ENCODE assay signal across 16 cellular contexts in the genomic region with DNA sequence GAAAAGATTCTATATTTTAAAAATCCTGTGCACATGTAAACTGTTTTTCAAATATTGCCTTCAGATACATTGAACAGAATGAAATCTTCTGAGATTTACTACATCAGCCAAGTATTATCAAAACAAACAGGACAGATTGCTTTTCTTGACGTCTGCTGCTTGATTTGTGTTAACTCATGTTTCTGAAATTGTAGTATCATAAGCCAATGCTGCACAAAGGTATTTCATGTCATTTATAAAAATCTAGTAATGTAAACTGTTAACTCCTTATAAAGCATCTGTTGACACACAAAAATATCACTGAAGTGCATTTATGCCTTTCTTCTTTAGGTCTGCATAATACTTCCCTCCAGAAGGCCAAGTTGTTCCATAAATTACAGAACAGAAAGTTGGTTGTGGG. TPM values are rescaled to one million over a fixed set of nuclear protein-coding genes. Genes with fewer than 3 reads are reported as not detected.
"Had no signal": no experiment of that assay in that cellular context is flagged by ENCODE, and none has a peak within 500 bp of the region (broad histone marks: within the 10 kb centered on the region; RNA-seq: fewer than 3 reads in every experiment).

No MANE protein-coding gene starts in this region.

- H3K27me3 Mint-ChIP-seq: type B pancreatic cell had no signal

- H3K9me3 Mint-ChIP-seq: activated CD4-positive, alpha-beta memory T cell treated with anti-CD3 and anti-CD28 coated beads, Interleukin-2, amount 10 ng/mL, durations not matched to agents 7 days and 5 days; natural killer cell; stimulated activated naive CD8-positive, alpha-beta T cell treated with anti-CD3 and anti-CD28 coated beads, Interleukin-15, amount 100 ng/mL, for 72 hours; type B pancreatic cell had no signal

- DNase-seq: activated CD4-positive, alpha-beta memory T cell treated with anti-CD3 and anti-CD28 coated beads, Interleukin-2, amount 10 ng/mL, durations not matched to agents 7 days and 5 days; activated CD4-positive, alpha-beta T cell treated with anti-CD3 and anti-CD28 coated beads for 1 hour; activated gamma-delta T cell; activated T-cell treated with anti-CD3 and anti-CD28 coated beads, Interleukin-2, amount 50 U/mL, for 48 hours; dorsolateral prefrontal cortex; hypothalamus; mucosa of descending colon; natural killer cell; nucleus accumbens; stimulated activated CD4-positive, alpha-beta T cell treated with anti-CD3 and anti-CD28 coated beads, Interleukin-4, amount 100 ng/mL, for 24 hours; stimulated activated naive CD8-positive, alpha-beta T cell treated with anti-CD3 and anti-CD28 coated beads, Interleukin-15, amount 100 ng/mL, for 72 hours had no signal

- H3K36me3 ChIP-seq: prostate gland had no signal

- H3K4me1 ChIP-seq: prostate gland had no signal

- H3K4me3 ChIP-seq: dorsolateral prefrontal cortex, lung, mucosa of descending colon, prostate gland had no signal

- H3K4me3 Mint-ChIP-seq: activated CD4-positive, alpha-beta memory T cell treated with anti-CD3 and anti-CD28 coated beads, Interleukin-2, amount 10 ng/mL, durations not matched to agents 7 days and 5 days; activated naive CD8-positive, alpha-beta T cell; natural killer cell; stimulated activated naive CD8-positive, alpha-beta T cell treated with anti-CD3 and anti-CD28 coated beads, Interleukin-15, amount 100 ng/mL, for 72 hours; type B pancreatic cell had no signal

- ATAC-seq: mucosa of descending colon; natural killer cell; Right ventricle myocardium inferior; stimulated activated naive CD8-positive, alpha-beta T cell treated with anti-CD3 and anti-CD28 coated beads, Interleukin-15, amount 100 ng/mL, for 72 hours had no signal

- H3K27me3 ChIP-seq: dorsolateral prefrontal cortex had no signal

- H3K36me3 Mint-ChIP-seq: activated naive CD8-positive, alpha-beta T cell; natural killer cell; type B pancreatic cell had no signal

- H3K27ac Mint-ChIP-seq: activated CD4-positive, alpha-beta memory T cell treated with anti-CD3 and anti-CD28 coated beads, Interleukin-2, amount 10 ng/mL, durations not matched to agents 7 days and 5 days; activated naive CD8-positive, alpha-beta T cell; natural killer cell; stimulated activated naive CD8-positive, alpha-beta T cell treated with anti-CD3 and anti-CD28 coated beads, Interleukin-15, amount 100 ng/mL, for 72 hours; type B pancreatic cell had no signal

- H3K4me1 Mint-ChIP-seq: activated CD4-positive, alpha-beta memory T cell treated with anti-CD3 and anti-CD28 coated beads, Interleukin-2, amount 10 ng/mL, durations not matched to agents 7 days and 5 days; natural killer cell; stimulated activated naive CD8-positive, alpha-beta T cell treated with anti-CD3 and anti-CD28 coated beads, Interleukin-15, amount 100 ng/mL, for 72 hours had no signal

- H3K9me3 ChIP-seq: mucosa of descending colon, prostate gland had no signal

- H3K27ac ChIP-seq: prostate gland had no signal

RNA-seq across cellular contexts. Expression of a gene that starts 28.3 kb away (rescaled TPM):
- total RNA-seq: natural killer cell had no signal

RNA-seq across cellular contexts. Expression of a gene that starts 53.6 kb away (rescaled TPM):
- total RNA-seq: activated CD4-positive, alpha-beta memory T cell treated with anti-CD3 and anti-CD28 coated beads, Interleukin-2, amount 10 ng/mL, durations not matched to agents 7 days and 5 days had no signal
